Comparison of ENCODE assay signal across 11 cellular contexts in genomic region chr1:205455581-205456382, GRCh38. TPM values are rescaled to one million over a fixed set of nuclear protein-coding genes. Genes with fewer than 3 reads are reported as not detected.
DNase-seq lines count a peak whose midpoint lies in the region; ATAC-seq and TF ChIP-seq lines count a peak whose summit lies in the region.
"Had no signal": no experiment of that assay in that cellular context is flagged by ENCODE, and none has a peak within 500 bp of the region (broad histone marks: within the 10 kb centered on the region; RNA-seq: fewer than 3 reads in every experiment).

BLACAT1 (minus strand) TSS chr1:205456045.

- no peaks in the 10 kb centered on the region for H3K79me2 ChIP-seq in PC-3 (ENCODE audit: low read length)

- no peaks in the 10 kb centered on the region for H4K20me1 ChIP-seq in PC-3 (ENCODE audit: low read length)

- no peak for TF ChIP-seq POLR2A in lower leg skin (IDR thresholded peaks at IDR 0.05)

- H3K9ac ChIP-seq in PC-3 (ENCODE audit: low read length) = no peak within 1 kb of the TSS

- CTCF ChIA-PET in PC-3 (lab: Charles Lee) = no interaction called here

- H3K36me3 ChIP-seq in PC-3 (ENCODE audit: low read depth, low read length) = no peaks in the 10 kb centered on the region
- H3K36me3 ChIP-seq: pancreas had no signal

- peak within 1 kb of the TSS; percentile 75 for H2AFZ ChIP-seq in PC-3 (ENCODE audit: low read length)

- DNase-seq in NCI-H82 (lab: John Stamatoyannopoulos, UW) (peak; percentile 60), NCI-H82 treated with DMSO at 0.1 percent for 48 hours (lab: John Stamatoyannopoulos, UW; ENCODE audit: unreplicated experiment) (no peak), PC-3 (no peak), epithelial cell of esophagus (ENCODE audit: low read depth) (no peak), retinal pigment epithelial cell (ENCODE audit: low read depth) (no peak), SK-N-DZ (ENCODE audit: low spot score) (no peak), lower leg skin (ENCODE audit: low spot score in 2 of 2) (no peak)
- DNase-seq: RPMI8226; stimulated activated CD8-positive, alpha-beta memory T cell treated with anti-CD3 and anti-CD28 coated beads, Interleukin-4, amount 100 ng/mL, for 48 hours had no signal

- H3K4me3 ChIP-seq in PC-3 (ENCODE audit: low read length) = peak within 1 kb of the TSS; percentile 59
- peak within 1 kb of the TSS; percentile 5 for H3K4me3 ChIP-seq in epithelial cell of esophagus (ENCODE audit: low read length)
- peak within 1 kb of the TSS; percentile 8 for H3K4me3 ChIP-seq in retinal pigment epithelial cell (ENCODE audit: low read length)
- no peak within 1 kb of the TSS for H3K4me3 ChIP-seq in lower leg skin (ENCODE audit: low read depth, poor library complexity, severe bottlenecking)

- ATAC-seq in PC-3 (no peak), GM21381 (IDR thresholded peaks at IDR 0.05; ENCODE audit: unreplicated experiment) (no peak)

- H3K4me2 ChIP-seq in PC-3 (ENCODE audit: low read length) = peak within 1 kb of the TSS; percentile 81

- no peaks in the 10 kb centered on the region; the same call in 1 of the 2 replicates for H3K9me3 ChIP-seq in PC-3 (ENCODE audit: low read length)
- H3K9me3 ChIP-seq: pancreas had no signal

- H3K4me1 ChIP-seq in PC-3 (ENCODE audit: insufficient read depth, low read length) = peaks cover 7% of the 10 kb centered on the region

- no peak for TF ChIP-seq CTCF in PC-3 (conservative IDR thresholded peaks at IDR 0.05; ENCODE audit: low read depth, low read length)
- TF ChIP-seq CTCF in epithelial cell of esophagus (IDR thresholded peaks at IDR 0.05; ENCODE audit: insufficient read depth, low read depth, low read length, missing control alignments) = no peak
- no peak for TF ChIP-seq CTCF in retinal pigment epithelial cell (conservative IDR thresholded peaks at IDR 0.05; ENCODE audit: low read depth, low read length)
- TF ChIP-seq CTCF in lower leg skin (IDR thresholded peaks at IDR 0.05) = no peak

- POLR2A ChIA-PET in PC-3 (lab: Charles Lee; ENCODE audit: unreplicated experiment) = no interaction called here

- BruUV-seq in PC-3 (replicated peaks; lab: Mats Ljungman, UMichigan) = no TSS peak

- WGBS in lower leg skin, 2 donors = 4 to 6% methylated on average over 43 to 53 of the region's 53 CpGs

- intact Hi-C loops in PC-3 (cut with micrococcal nuclease) = no loop called here
- intact Hi-C loops in lower leg skin (cut with DNase I; ENCODE audit: low total_unique reads) = no loop called here

- no peaks in the 10 kb centered on the region for H3F3A ChIP-seq in PC-3 (ENCODE audit: low read length, unreplicated experiment)

- no peak within 1 kb of the TSS for H3K27ac ChIP-seq in PC-3 (ENCODE audit: low read length)
- H3K27ac ChIP-seq: pancreas had no signal

- peaks cover 73% of the 10 kb centered on the region for H3K27me3 ChIP-seq in PC-3 (ENCODE audit: low read length)

- H3K9me2 ChIP-seq in PC-3 (replicated peaks; ENCODE audit: low read length) = no peaks in the 10 kb centered on the region

RNA-seq across cellular contexts. Expression of gene BLACAT1, which starts in this region (rescaled TPM):
- 1.5 and 1.6 TPM in 2 replicates for total RNA-seq in PC-3 (2014; rRNA removed)
- polyA plus RNA-seq in SK-N-DZ (2014; cell fraction: cytosol; rRNA removed) = 0.06 and 0.24 TPM in 2 replicates
- not detected in 2 replicates for polyA plus RNA-seq in SK-N-DZ (2014; cell fraction: nucleus; rRNA removed)
- under 1 TPM in 1 of 4 donors, not detected in 3; 0.26 TPM for total RNA-seq in lower leg skin
